ENCODE assay signal across 8 cellular contexts in the genomic region with DNA sequence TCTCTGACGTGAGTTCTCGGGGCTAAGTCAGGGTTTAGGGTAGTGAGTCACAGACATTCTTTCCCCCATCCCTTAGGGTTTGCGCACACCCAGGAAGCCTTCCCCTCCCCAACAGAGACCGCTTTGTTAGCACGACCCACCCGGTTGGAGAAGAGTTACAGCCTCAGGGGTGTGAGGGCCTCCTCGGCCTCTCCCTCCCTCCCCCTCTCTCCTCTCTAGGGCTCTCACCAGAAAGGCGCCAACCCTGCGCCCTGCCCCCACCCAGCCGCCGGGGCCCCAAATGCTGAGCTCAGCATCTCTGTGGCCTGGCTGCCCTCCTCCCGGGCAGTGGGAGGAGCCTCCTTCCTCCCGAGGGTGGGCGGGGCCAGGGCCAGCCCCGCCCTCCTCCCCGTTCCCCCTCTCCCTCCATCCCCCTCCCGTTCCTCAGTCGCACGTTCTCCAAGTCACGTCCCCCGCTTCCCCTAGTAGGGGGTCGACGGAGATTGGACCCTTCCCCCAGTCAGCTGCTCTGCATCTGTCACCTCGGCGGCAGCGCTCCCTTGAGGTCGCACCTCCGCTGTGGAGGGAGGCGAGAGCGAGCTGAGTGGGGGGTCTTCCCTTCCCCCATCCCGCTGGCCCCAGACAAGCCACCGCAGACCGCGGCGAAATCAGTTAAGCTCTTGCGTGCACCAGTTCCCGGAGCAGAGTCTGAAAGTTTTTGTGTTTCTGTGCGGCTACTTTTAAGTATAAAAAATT. TPM values are rescaled to one million over a fixed set of nuclear protein-coding genes. Genes with fewer than 3 reads are reported as not detected.
A peak's percentile ranks its signal among the peaks of the same experiment; 100 is the strongest.
DNase-seq lines count a peak whose midpoint lies in the region; ATAC-seq and TF ChIP-seq lines count a peak whose summit lies in the region.

No MANE protein-coding gene starts in this region.

- H3K4me2 ChIP-seq in PC-3 (ENCODE audit: low read length): no peak overlapping the region
- H3K4me2 ChIP-seq in fibroblast of lung (ENCODE audit: extremely low read depth, insufficient read depth, low read length): peak overlapping the region; percentile 79

- H3F3A ChIP-seq in PC-3 (ENCODE audit: low read length, unreplicated experiment): no peaks in the 10 kb centered on the region

- H3K27ac ChIP-seq in PC-3 (ENCODE audit: low read length) (peak overlapping the region; percentile 78), fibroblast of lung (ENCODE audit: insufficient read depth, low read length) (peak overlapping the region; percentile 88)

- no peak for TF ChIP-seq CTCF in CD14-positive monocyte (IDR thresholded peaks at IDR 0.05)
- TF ChIP-seq CTCF in PC-3 (conservative IDR thresholded peaks at IDR 0.05; ENCODE audit: low read depth, low read length): no peak
- no peak for TF ChIP-seq CTCF in fibroblast of lung (conservative IDR thresholded peaks at IDR 0.05 in 1 of 2, IDR thresholded peaks at IDR 0.05 in 1 of 2; ENCODE audit: low read depth in 1 of 2, low read length in 2 of 2)

- H3K27me3 ChIP-seq in PC-3 (ENCODE audit: low read length) (no peaks in the 10 kb centered on the region), fibroblast of lung (ENCODE audit: control insufficient read depth, insufficient read depth, low read length) (no peaks in the 10 kb centered on the region)

- H3K27ac Mint-ChIP-seq in CD14-positive monocyte: peak overlapping the region; percentile 74 to 95 (median 91)
- peak overlapping the region; percentile 95 for H3K27ac Mint-ChIP-seq in activated T-cell treated with anti-CD3 and anti-CD28 coated beads, Interleukin-2, amount 50 U/mL, for 72 hours
- H3K27ac Mint-ChIP-seq in naive thymus-derived CD8-positive, alpha-beta T cell: peak overlapping the region; percentile 87 to 99 (median 94)

- peaks cover 0 to 2% of the 10 kb centered on the region in 2 donors for H3K36me3 Mint-ChIP-seq in CD14-positive monocyte
- H3K36me3 Mint-ChIP-seq in activated T-cell treated with anti-CD3 and anti-CD28 coated beads, Interleukin-2, amount 50 U/mL, for 72 hours (ENCODE audit: insufficient read depth in 2 of 2): peaks cover 0 to 1% of the 10 kb centered on the region in 2 donors
- H3K36me3 Mint-ChIP-seq in naive thymus-derived CD8-positive, alpha-beta T cell: no peaks in the 10 kb centered on the region

- H3K79me2 ChIP-seq in PC-3 (ENCODE audit: low read length): no peaks in the 10 kb centered on the region
- H3K79me2 ChIP-seq in fibroblast of lung (ENCODE audit: control insufficient read depth, insufficient read depth, low read length): no peaks in the 10 kb centered on the region

- ATAC-seq in GM19438 (IDR thresholded peaks at IDR 0.05; ENCODE audit: low read depth, unreplicated experiment): peak; percentile 64
- peak; percentile 21 for ATAC-seq in HG03558 (IDR thresholded peaks at IDR 0.05; ENCODE audit: extremely low read depth, unreplicated experiment)
- peak; percentile 29 for ATAC-seq in PC-3
- ATAC-seq in activated T-cell treated with anti-CD3 and anti-CD28 coated beads, Interleukin-2, amount 50 U/mL, for 72 hours (replicated peaks in 1 of 2): peak; percentile 77 to 83
- ATAC-seq in naive thymus-derived CD8-positive, alpha-beta T cell: peak; percentile 72 to 75
- ATAC-seq in stimulated activated naive CD8-positive, alpha-beta T cell treated with anti-CD3 and anti-CD28 coated beads, Interleukin-15, Interleukin-2, amounts not matched to agents 100 U/mL and 50 U/mL, for 24 hours: peak; percentile 83

- H3K9me2 ChIP-seq in PC-3 (replicated peaks; ENCODE audit: low read length): no peaks in the 10 kb centered on the region

- H4K20me1 ChIP-seq in PC-3 (ENCODE audit: low read length): no peaks in the 10 kb centered on the region
- H4K20me1 ChIP-seq in fibroblast of lung (ENCODE audit: control insufficient read depth, extremely low read depth, insufficient read depth, low read length): no peaks in the 10 kb centered on the region

- no peak overlapping the region; the same call in 1 of the 2 replicates for H3K9ac ChIP-seq in PC-3 (ENCODE audit: low read length)
- peak overlapping the region; percentile 71 for H3K9ac ChIP-seq in fibroblast of lung (ENCODE audit: insufficient read depth, low read length)

- peaks cover 0 to 3% (median 2%) of the 10 kb centered on the region in 3 donors for H3K27me3 Mint-ChIP-seq in CD14-positive monocyte (ENCODE audit: low read depth in 3 of 3)
- H3K27me3 Mint-ChIP-seq in activated T-cell treated with anti-CD3 and anti-CD28 coated beads, Interleukin-2, amount 50 U/mL, for 72 hours (ENCODE audit: low read depth): no peaks in the 10 kb centered on the region
- H3K27me3 Mint-ChIP-seq in naive thymus-derived CD8-positive, alpha-beta T cell: no peaks in the 10 kb centered on the region

- BruUV-seq in PC-3 (replicated peaks; lab: Mats Ljungman, UMichigan): no TSS peak

- peak; percentile 88 for DNase-seq in CD14-positive monocyte (ENCODE audit: low spot score)
- peak; percentile 43 for DNase-seq in PC-3
- peak; percentile 94 to 95 for DNase-seq in activated T-cell treated with anti-CD3 and anti-CD28 coated beads, Interleukin-2, amount 50 U/mL, for 72 hours
- peak; percentile 56 to 99 for DNase-seq in fibroblast of lung (ENCODE audit: low read depth in 2 of 2)
- peak; percentile 62 to 86 (median 72) for DNase-seq in naive thymus-derived CD8-positive, alpha-beta T cell
- DNase-seq in stimulated activated naive CD8-positive, alpha-beta T cell treated with anti-CD3 and anti-CD28 coated beads, Interleukin-15, Interleukin-2, amounts not matched to agents 100 U/mL and 50 U/mL, for 24 hours: peak; percentile 95

- H3K4me3 Mint-ChIP-seq in CD14-positive monocyte: peak overlapping the region; percentile 85 to 91
- peak overlapping the region; percentile 91 to 95 for H3K4me3 Mint-ChIP-seq in activated T-cell treated with anti-CD3 and anti-CD28 coated beads, Interleukin-2, amount 50 U/mL, for 72 hours
- peak overlapping the region; percentile 82 to 94 (median 89) for H3K4me3 Mint-ChIP-seq in naive thymus-derived CD8-positive, alpha-beta T cell

- H3K9me3 ChIP-seq in PC-3 (ENCODE audit: low read length) (no peaks in the 10 kb centered on the region), fibroblast of lung (ENCODE audit: control insufficient read depth, insufficient read depth, low read depth, low read length) (no peaks in the 10 kb centered on the region)

- H2AFZ ChIP-seq in PC-3 (ENCODE audit: low read length) (no peak overlapping the region), fibroblast of lung (ENCODE audit: low read length) (peak overlapping the region; percentile 70)

- H3K36me3 ChIP-seq in PC-3 (ENCODE audit: low read depth, low read length) (no peaks in the 10 kb centered on the region), fibroblast of lung (ENCODE audit: control insufficient read depth, insufficient read depth, low read length) (no peaks in the 10 kb centered on the region)

- peaks cover 19% of the 10 kb centered on the region for H3K4me1 ChIP-seq in PC-3 (ENCODE audit: insufficient read depth, low read length)
- peaks cover 20% of the 10 kb centered on the region for H3K4me1 ChIP-seq in fibroblast of lung (ENCODE audit: control insufficient read depth, extremely low read depth, insufficient read depth, low read length)

- intact Hi-C loops in CD14-positive monocyte (cut with micrococcal nuclease) (loop anchor here in 1 of 2 donors (5.0 kb wide), 1 partner anchor 37 kb away; no protein-coding TSS in a partner anchor), PC-3 (cut with micrococcal nuclease) (no loop called here)

- POLR2A ChIA-PET in PC-3 (lab: Charles Lee; ENCODE audit: unreplicated experiment): no interaction called here
- POLR2A ChIA-PET in naive thymus-derived CD8-positive, alpha-beta T cell (lab: Charles Lee): interaction anchor here (0.6 to 3.3 kb wide), 20 partner anchors 9 to 1923 kb away, joined by 3 to 46 read pairs (median 5); partner anchors contain the start of genes ANAPC16, ASCC1 and DDIT4

- H3K4me3 ChIP-seq in PC-3 (ENCODE audit: low read length) (no peak overlapping the region), fibroblast of lung (replicated peaks in 1 of 4; ENCODE audit: control extremely low read depth in 1 of 4, insufficient read depth in 1 of 4, low read depth in 3 of 4, low read length in 4 of 4) (peak overlapping the region; percentile 32 to 62 (median 44))

- H3K4me1 Mint-ChIP-seq in CD14-positive monocyte: peaks cover 42% of the 10 kb centered on the region
- peaks cover 81% of the 10 kb centered on the region for H3K4me1 Mint-ChIP-seq in activated T-cell treated with anti-CD3 and anti-CD28 coated beads, Interleukin-2, amount 50 U/mL, for 72 hours (ENCODE audit: low read depth)
- peaks cover 37 to 76% (median 75%) of the 10 kb centered on the region in 4 donors for H3K4me1 Mint-ChIP-seq in naive thymus-derived CD8-positive, alpha-beta T cell

- no peaks in the 10 kb centered on the region for H3K9me3 Mint-ChIP-seq in CD14-positive monocyte
- no peaks in the 10 kb centered on the region for H3K9me3 Mint-ChIP-seq in activated T-cell treated with anti-CD3 and anti-CD28 coated beads, Interleukin-2, amount 50 U/mL, for 72 hours
- no peaks in the 10 kb centered on the region for H3K9me3 Mint-ChIP-seq in naive thymus-derived CD8-positive, alpha-beta T cell

- CTCF ChIA-PET in PC-3 (lab: Charles Lee): interaction anchor here (0.6 kb wide), 1 partner anchor 13 kb away, joined by 3 read pairs; the partner anchor contains the start of gene DDIT4

RNA-seq across cellular contexts. Expression of gene DDIT4, which starts 13.0 kb away (rescaled TPM):
- 10 to 100 TPM; 26.1 to 45.8 TPM for polyA plus RNA-seq in CD14-positive monocyte
- total RNA-seq in PC-3 (2014; rRNA removed): 68.9 and 94.2 TPM in 2 replicates
- 1,000 to 10,000 TPM; 1,119 to 1,202 TPM for total RNA-seq in activated T-cell treated with anti-CD3 and anti-CD28 coated beads, Interleukin-2, amount 50 U/mL, for 72 hours
- 662 and 712 TPM in 2 replicates for total RNA-seq in fibroblast of lung
- polyA plus RNA-seq in fibroblast of lung: 26.3 and 51.3 TPM in 2 replicates
- 41.9 and 71.5 TPM in 2 replicates for polyA plus RNA-seq in fibroblast of lung (2012)
- 16.6 and 31.2 TPM in 2 replicates for polyA minus RNA-seq in fibroblast of lung (ENCODE audit: low replicate concordance)
- total RNA-seq in naive thymus-derived CD8-positive, alpha-beta T cell: 10 to 100 TPM; 23.8 to 29.6 TPM
- 100 to 1,000 TPM in 2 of 3 donors, 10 to 100 TPM in 1; 68.0 to 190 (median 189) TPM for polyA plus RNA-seq in naive thymus-derived CD8-positive, alpha-beta T cell

RNA-seq across cellular contexts. Expression of gene ASCC1, which starts 44.7 kb away (rescaled TPM):
- polyA plus RNA-seq in CD14-positive monocyte: 10 to 100 TPM; 17.9 to 20.9 TPM
- total RNA-seq in PC-3 (2014; rRNA removed): 15.7 and 24.3 TPM in 2 replicates
- 10 to 100 TPM; 81.2 to 84.3 TPM for total RNA-seq in activated T-cell treated with anti-CD3 and anti-CD28 coated beads, Interleukin-2, amount 50 U/mL, for 72 hours
- 35.2 and 42.1 TPM in 2 replicates for total RNA-seq in fibroblast of lung
- polyA plus RNA-seq in fibroblast of lung: 36.1 and 40.2 TPM in 2 replicates
- 26.2 and 26.4 TPM in 2 replicates for polyA plus RNA-seq in fibroblast of lung (2012)
- 6.5 and 16.8 TPM in 2 replicates for polyA minus RNA-seq in fibroblast of lung (ENCODE audit: low replicate concordance)
- total RNA-seq in naive thymus-derived CD8-positive, alpha-beta T cell: 10 to 100 TPM; 23.8 to 24.7 TPM
- 10 to 100 TPM; 21.2 to 44.4 (median 31.4) TPM for polyA plus RNA-seq in naive thymus-derived CD8-positive, alpha-beta T cell

RNA-seq across cellular contexts. Expression of gene ANAPC16, which starts 44.9 kb away (rescaled TPM):
- polyA plus RNA-seq in CD14-positive monocyte (100 to 1,000 TPM; 148 to 167 TPM), fibroblast of lung (46.0 and 73.6 TPM in 2 replicates)
- total RNA-seq in PC-3 (2014; rRNA removed) (19.2 and 23.9 TPM in 2 replicates), fibroblast of lung (47.2 and 54.2 TPM in 2 replicates)
- 100 to 1,000 TPM; 183 to 197 TPM for total RNA-seq in activated T-cell treated with anti-CD3 and anti-CD28 coated beads, Interleukin-2, amount 50 U/mL, for 72 hours
- polyA plus RNA-seq in fibroblast of lung (2012): 33.9 and 52.9 TPM in 2 replicates
- polyA minus RNA-seq in fibroblast of lung (ENCODE audit: low replicate concordance): 6.3 and 11.0 TPM in 2 replicates
- 100 to 1,000 TPM; 121 to 128 TPM for total RNA-seq in naive thymus-derived CD8-positive, alpha-beta T cell
- polyA plus RNA-seq in naive thymus-derived CD8-positive, alpha-beta T cell: 100 to 1,000 TPM; 419 to 453 (median 444) TPM

Comparison
In these comparisons a context has a peak if more than half of its experiments do, and no peak if none do; other contexts are left out.
1. DNase-seq: peak in every context shown above with its lines; median percentile 95 in stimulated activated naive CD8-positive, alpha-beta T cell treated with anti-CD3 and anti-CD28 coated beads, Interleukin-15, Interleukin-2, amounts not matched to agents 100 U/mL and 50 U/mL, for 24 hours; 94 in activated T-cell treated with anti-CD3 and anti-CD28 coated beads, Interleukin-2, amount 50 U/mL, for 72 hours; 88 in CD14-positive monocyte; 78 in fibroblast of lung; 72 in naive thymus-derived CD8-positive, alpha-beta T cell; 43 in PC-3.
2. ATAC-seq: peak in every context shown above with its lines; median percentile 83 in stimulated activated naive CD8-positive, alpha-beta T cell treated with anti-CD3 and anti-CD28 coated beads, Interleukin-15, Interleukin-2, amounts not matched to agents 100 U/mL and 50 U/mL, for 24 hours; 80 in activated T-cell treated with anti-CD3 and anti-CD28 coated beads, Interleukin-2, amount 50 U/mL, for 72 hours; 74 in naive thymus-derived CD8-positive, alpha-beta T cell; 64 in GM19438; 29 in PC-3; 21 in HG03558.